In genomic region chr17:32349854-32350661, GRCh38 we compare ENCODE assay signal across 8 cellular contexts. TPM values are rescaled to one million over a fixed set of nuclear protein-coding genes. Genes with fewer than 3 reads are reported as not detected.
DNase-seq lines count a peak whose midpoint lies in the region; ATAC-seq and TF ChIP-seq lines count a peak whose summit lies in the region.

ZNF207 (plus strand) TSS chr17:32350157; CDS start chr17:32350286, 129 bp downstream.

- no peak for TF ChIP-seq CTCF in DOHH2 (IDR thresholded peaks at IDR 0.05; ENCODE audit: low read depth, low read length, poor library complexity, severe bottlenecking)
- TF ChIP-seq CTCF in RWPE2 (IDR thresholded peaks at IDR 0.05; ENCODE audit: poor library complexity, severe bottlenecking): no peak
- no peak for TF ChIP-seq CTCF in fibroblast of mammary gland (conservative IDR thresholded peaks at IDR 0.05; ENCODE audit: control insufficient read depth, insufficient read depth, low read depth, low read length)

- peaks cover 65% of the 10 kb centered on the region for H3K79me2 ChIP-seq in DOHH2 (ENCODE audit: control insufficient read depth, low read length)

- H3K9me3 ChIP-seq in DOHH2 (ENCODE audit: control insufficient read depth, insufficient read depth, low read length) (no peaks in the 10 kb centered on the region), RWPE2 (ENCODE audit: severe bottlenecking) (no peaks in the 10 kb centered on the region)

- H3K4me2 ChIP-seq in DOHH2 (ENCODE audit: low read length): peak within 1 kb of the TSS; percentile 93

- H3K4me1 ChIP-seq in DOHH2 (ENCODE audit: control insufficient read depth, low read length) (peaks cover 39% of the 10 kb centered on the region), RWPE2 (ENCODE audit: insufficient read depth, poor library complexity, severe bottlenecking) (peaks cover 24% of the 10 kb centered on the region)

- peak; percentile 93 for ATAC-seq in RWPE2 (ENCODE audit: low read depth)
- ATAC-seq in naive thymus-derived CD8-positive, alpha-beta T cell: peak; percentile 93 to 98

- peaks cover 26% of the 10 kb centered on the region for H4K20me1 ChIP-seq in DOHH2 (ENCODE audit: control insufficient read depth, insufficient read depth, low read depth, low read length)

- H3K36me3 Mint-ChIP-seq in activated T-helper 2 cell treated with anti-CD3 and anti-CD28 coated beads, Interferon-gamma antibody, Interleukin-2, Interleukin-4, amounts not matched to agents 10 μg/mL and 5 μg/mL and 100 μg/mL, durations not matched to agents 14 hours and 24 hours and 36 hours (ENCODE audit: low read depth): peaks cover 51% of the 10 kb centered on the region
- H3K36me3 Mint-ChIP-seq in naive thymus-derived CD8-positive, alpha-beta T cell: peaks cover 8 to 37% (median 11%) of the 10 kb centered on the region in 3 donors

- DNase-seq in GOT3 (lab: John Stamatoyannopoulos, UW) (peak; percentile 88), LoVo (ENCODE audit: low spot score) (peak; percentile 98), RWPE2 (ENCODE audit: low spot score) (peak; percentile 93), fibroblast of mammary gland (ENCODE audit: low read depth) (peak; percentile 97)
- peak; percentile 95 for DNase-seq in activated T-helper 2 cell treated with anti-CD3 and anti-CD28 coated beads, Interferon-gamma antibody, Interleukin-2, Interleukin-4, amounts not matched to agents 10 μg/mL and 5 μg/mL and 100 μg/mL, durations not matched to agents 14 hours and 24 hours and 36 hours (ENCODE audit: low spot score)
- peak; percentile 87 to 97 (median 93) for DNase-seq in naive thymus-derived CD8-positive, alpha-beta T cell
- peak; percentile 83 to 95 (median 92) for DNase-seq in stimulated activated naive CD4-positive, alpha-beta T cell (lab: John Stamatoyannopoulos, UW)

- no peaks in the 10 kb centered on the region for H3K9me3 Mint-ChIP-seq in activated T-helper 2 cell treated with anti-CD3 and anti-CD28 coated beads, Interferon-gamma antibody, Interleukin-2, Interleukin-4, amounts not matched to agents 10 μg/mL and 5 μg/mL and 100 μg/mL, durations not matched to agents 14 hours and 24 hours and 36 hours
- no peaks in the 10 kb centered on the region for H3K9me3 Mint-ChIP-seq in naive thymus-derived CD8-positive, alpha-beta T cell

- H3K27me3 Mint-ChIP-seq in activated T-helper 2 cell treated with anti-CD3 and anti-CD28 coated beads, Interferon-gamma antibody, Interleukin-2, Interleukin-4, amounts not matched to agents 10 μg/mL and 5 μg/mL and 100 μg/mL, durations not matched to agents 14 hours and 24 hours and 36 hours (ENCODE audit: low read depth): no peaks in the 10 kb centered on the region
- no peaks in the 10 kb centered on the region for H3K27me3 Mint-ChIP-seq in naive thymus-derived CD8-positive, alpha-beta T cell

- H3K36me3 ChIP-seq in DOHH2 (ENCODE audit: control insufficient read depth, low read length) (peaks cover 49% of the 10 kb centered on the region), RWPE2 (ENCODE audit: low read depth) (peaks cover 40% of the 10 kb centered on the region)

- peak within 1 kb of the TSS; percentile 92 for H3K4me3 Mint-ChIP-seq in activated T-helper 2 cell treated with anti-CD3 and anti-CD28 coated beads, Interferon-gamma antibody, Interleukin-2, Interleukin-4, amounts not matched to agents 10 μg/mL and 5 μg/mL and 100 μg/mL, durations not matched to agents 14 hours and 24 hours and 36 hours (ENCODE audit: low read depth)
- H3K4me3 Mint-ChIP-seq in naive thymus-derived CD8-positive, alpha-beta T cell: peak within 1 kb of the TSS; percentile 96 to 100 (median 98)

- no peaks in the 10 kb centered on the region for H3K9me2 ChIP-seq in DOHH2 (replicated peaks; ENCODE audit: control insufficient read depth, low read length)

- H3K27me3 ChIP-seq in DOHH2 (ENCODE audit: control insufficient read depth, low read length) (no peaks in the 10 kb centered on the region), RWPE2 (ENCODE audit: insufficient read depth, poor library complexity, severe bottlenecking) (no peaks in the 10 kb centered on the region)

- H3K4me3 ChIP-seq in DOHH2 (ENCODE audit: low read length): peak within 1 kb of the TSS; percentile 95
- H3K4me3 ChIP-seq in RWPE2 (ENCODE audit: severe bottlenecking): peak within 1 kb of the TSS; percentile 85
- peak within 1 kb of the TSS; percentile 93 for H3K4me3 ChIP-seq in fibroblast of mammary gland (ENCODE audit: control insufficient read depth, low read depth, low read length)

- H3K27ac ChIP-seq in DOHH2 (ENCODE audit: low read depth, low read length) (peak within 1 kb of the TSS; percentile 87), RWPE2 (ENCODE audit: poor library complexity, severe bottlenecking) (peak within 1 kb of the TSS; percentile 82)

- H3F3A ChIP-seq in DOHH2 (ENCODE audit: control insufficient read depth, insufficient read depth): peaks cover 10% of the 10 kb centered on the region

- peaks cover 25% of the 10 kb centered on the region for H3K4me1 Mint-ChIP-seq in activated T-helper 2 cell treated with anti-CD3 and anti-CD28 coated beads, Interferon-gamma antibody, Interleukin-2, Interleukin-4, amounts not matched to agents 10 μg/mL and 5 μg/mL and 100 μg/mL, durations not matched to agents 14 hours and 24 hours and 36 hours (ENCODE audit: low read depth)
- H3K4me1 Mint-ChIP-seq in naive thymus-derived CD8-positive, alpha-beta T cell: peaks cover 14 to 44% (median 35%) of the 10 kb centered on the region in 4 donors

- peak within 1 kb of the TSS; percentile 99 for H3K27ac Mint-ChIP-seq in activated T-helper 2 cell treated with anti-CD3 and anti-CD28 coated beads, Interferon-gamma antibody, Interleukin-2, Interleukin-4, amounts not matched to agents 10 μg/mL and 5 μg/mL and 100 μg/mL, durations not matched to agents 14 hours and 24 hours and 36 hours
- peak within 1 kb of the TSS; percentile 98 to 100 (median 99) for H3K27ac Mint-ChIP-seq in naive thymus-derived CD8-positive, alpha-beta T cell

- intact Hi-C loops in activated T-helper 2 cell treated with anti-CD3 and anti-CD28 coated beads, Interferon-gamma antibody, Interleukin-2, Interleukin-4, amounts not matched to agents 10 μg/mL and 5 μg/mL and 100 μg/mL, durations not matched to agents 14 hours and 24 hours and 36 hours (cut with micrococcal nuclease): loop anchor here (1.0 to 5.0 kb wide), 4 partner anchors 9 to 137 kb away; partner anchors contain the start of genes CDK5R1 and PSMD11

- POLR2A ChIA-PET in naive thymus-derived CD8-positive, alpha-beta T cell (lab: Charles Lee): interaction anchor here (0.6 to 3.4 kb wide), 6 partner anchors 9 to 141 kb away, joined by 3 to 28 read pairs (median 5); partner anchors contain the start of genes C17orf75 and PSMD11

RNA-seq across cellular contexts. Expression of gene ZNF207, which starts in this region (rescaled TPM):
- total RNA-seq in activated T-helper 2 cell treated with anti-CD3 and anti-CD28 coated beads, Interferon-gamma antibody, Interleukin-2, Interleukin-4, amounts not matched to agents 10 μg/mL and 5 μg/mL and 100 μg/mL, durations not matched to agents 14 hours and 24 hours and 36 hours: 254 and 256 TPM in 2 replicates
- 100 to 1,000 TPM; 285 to 287 TPM for total RNA-seq in naive thymus-derived CD8-positive, alpha-beta T cell
- 100 to 1,000 TPM; 120 to 137 (median 127) TPM for polyA plus RNA-seq in naive thymus-derived CD8-positive, alpha-beta T cell

Comparison
In these comparisons a context has a peak if more than half of its experiments do, and no peak if none do; other contexts are left out.
1. Peak in every context shown above with its lines: DNase-seq, ATAC-seq, H3K4me3 ChIP-seq and H3K27ac ChIP-seq.